In genomic region chr10:85570871-85571270, GRCh38 we compare ENCODE assay signal across 8 cellular contexts.
"Had no signal": no experiment of that assay in that cellular context is flagged by ENCODE, and none has a peak within 500 bp of the region (broad histone marks: within the 10 kb centered on the region; RNA-seq: fewer than 3 reads in every experiment).

No MANE protein-coding gene starts in this region.

- ATAC-seq: GM23338, K562 had no signal

- DNase-seq: H9, HCEC 1CT, IMR-90 had no signal

- H3K4me3 ChIP-seq: GM23338, K562 had no signal

- FAIRE-seq: H1, H54, HTR-8/SVneo, K562 had no signal

- H3K4me2 ChIP-seq: GM23338 had no signal

- H3K27ac Mint-ChIP-seq: GM23338, H9 had no signal

- H3K9me3 Mint-ChIP-seq: H9 had no signal

- H3K4me3 Mint-ChIP-seq: GM23338, H9 had no signal
